Comparison of ENCODE assay signal across 8 cellular contexts in genomic region chr6:30821862-30822784, GRCh38.
DNase-seq lines count a peak whose midpoint lies in the region; ATAC-seq and TF ChIP-seq lines count a peak whose summit lies in the region.

No MANE protein-coding gene starts in this region.

- CTCF ChIA-PET in PC-9 (lab: Charles Lee), result interaction anchor here (0.6 to 1.8 kb wide), 10 partner anchors 21 to 249 kb away, joined by 3 to 12 read pairs (median 5); partner anchors contain the start of gene VARS2

- H2AFZ ChIP-seq in PC-9, result peak overlapping the region; percentile 47; the same call in 1 of the 2 replicates

- no peaks in the 10 kb centered on the region for H3K27me3 Mint-ChIP-seq in neural crest cell (ENCODE audit: low read depth)

- H3K27me3 ChIP-seq in PC-9 (ENCODE audit: insufficient read depth, low read depth), result no peaks in the 10 kb centered on the region

- no peak overlapping the region for H3K27ac Mint-ChIP-seq in neural crest cell (ENCODE audit: unreplicated experiment)

- intact Hi-C loops in PC-9 (cut with micrococcal nuclease; ENCODE audit: unreplicated experiment), result no loop called here

- BruUV-seq in PC-9 (replicated peaks; lab: Mats Ljungman, UMichigan), result no TSS peak

- H3K4me1 Mint-ChIP-seq in neural crest cell, result peaks cover 4% of the 10 kb centered on the region

- peak; percentile 86 for TF ChIP-seq CTCF in 22Rv1 (IDR thresholded peaks at IDR 0.05)
- peak; percentile 73 for TF ChIP-seq CTCF in PC-9 (conservative IDR thresholded peaks at IDR 0.05)
- TF ChIP-seq CTCF in neural crest cell (conservative IDR thresholded peaks at IDR 0.05), result peak; percentile 65

- H3F3A ChIP-seq in PC-9 (ENCODE audit: insufficient read depth, low read depth), result peaks cover 54% of the 10 kb centered on the region

- ATAC-seq in HG03108 (IDR thresholded peaks at IDR 0.05; ENCODE audit: unreplicated experiment) (no peak), GM18873 (IDR thresholded peaks at IDR 0.05; ENCODE audit: low FRiP score, unreplicated experiment) (no peak)

- no peaks in the 10 kb centered on the region for H3K9me3 Mint-ChIP-seq in neural crest cell

- H4K20me1 ChIP-seq in PC-9 (ENCODE audit: insufficient read depth), result no peaks in the 10 kb centered on the region

- H3K4me2 ChIP-seq in PC-9, result peak overlapping the region; percentile 26

- H3K27ac ChIP-seq in 22Rv1, result peak overlapping the region; percentile 82
- peak overlapping the region; percentile 96 for H3K27ac ChIP-seq in PC-9

- no peaks in the 10 kb centered on the region for H3K9me2 ChIP-seq in PC-9 (ENCODE audit: insufficient read depth)

- H3K79me2 ChIP-seq in PC-9 (ENCODE audit: low read depth), result no peaks in the 10 kb centered on the region

- no peaks in the 10 kb centered on the region for H3K36me3 ChIP-seq in PC-9 (ENCODE audit: low read depth)

- no peaks in the 10 kb centered on the region for H3K36me3 Mint-ChIP-seq in neural crest cell (ENCODE audit: low read depth)

- peaks cover 72% of the 10 kb centered on the region for H3K4me1 ChIP-seq in PC-9 (replicated peaks; ENCODE audit: insufficient read depth)

- H3K4me3 Mint-ChIP-seq in neural crest cell, result no peak overlapping the region

- H3K9me3 ChIP-seq in PC-9 (ENCODE audit: insufficient read depth, low read depth), result no peaks in the 10 kb centered on the region

- H3K4me3 ChIP-seq in PC-9, result no peak overlapping the region

- DNase-seq in EL (peak; percentile 52), PC-9 (peak in 1 of 2 experiments; percentile 45), epidermal melanocyte (ENCODE audit: insufficient read length, low spot score) (peak; percentile 48), neural crest cell (ENCODE audit: low read depth, low spot score) (no peak), T1000 (lab: John Stamatoyannopoulos, UW) (no peak)

- POLR2A ChIA-PET in PC-9 (lab: Charles Lee; ENCODE audit: unreplicated experiment), result interaction anchor here (0.5 to 0.7 kb wide), 7 partner anchors 52 to 265 kb away, joined by 3 to 6 read pairs (median 4); no protein-coding TSS in a partner anchor

Comparison
In these comparisons a context has a peak if more than half of its experiments do, and no peak if none do; other contexts are left out.
1. DNase-seq: peak in EL (single experiment) and epidermal melanocyte (single experiment); none in neural crest cell (single experiment) and T1000 (single experiment).
2. Peak in every context shown above with its lines, with median percentiles within 50 percentile points of each other: CTCF ChIP-seq.